In the genomic region with DNA sequence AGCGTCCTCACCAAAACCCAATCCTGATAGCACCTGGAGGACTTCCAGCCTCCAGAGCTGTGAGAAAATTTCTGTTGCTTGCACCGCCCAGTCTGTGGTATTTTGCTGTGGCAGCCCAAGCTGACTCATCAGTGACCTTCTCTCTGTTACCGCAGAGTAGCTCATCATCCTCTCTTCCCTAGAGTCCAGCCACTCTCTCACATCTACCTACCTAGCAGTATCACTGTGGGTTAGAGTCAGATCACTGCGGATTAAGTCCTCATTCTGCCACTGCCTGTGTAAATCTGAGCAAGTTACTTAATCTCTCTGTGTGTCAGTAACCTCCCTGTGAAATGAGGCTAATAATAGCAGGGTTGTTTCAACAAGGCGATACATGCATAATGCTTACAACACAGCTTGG, we compare ENCODE assay signal across 8 cellular contexts. TPM values are rescaled to one million over a fixed set of nuclear protein-coding genes. Genes with fewer than 3 reads are reported as not detected.
DNase-seq lines count a peak whose midpoint lies in the region; ATAC-seq and TF ChIP-seq lines count a peak whose summit lies in the region.

No MANE protein-coding gene starts in this region.

- peak; percentile 58 for DNase-seq in AG04449 (ENCODE audit: low read depth, low spot score)
- DNase-seq in HS-5 (ENCODE audit: low read depth) = peak; percentile 53
- peak; percentile 76 for DNase-seq in activated CD4-positive, alpha-beta T cell treated with anti-CD3 and anti-CD28 coated beads, Interleukin-2, amount 10 ng/mL, durations not matched to agents 24 days and 14 days
- peak; percentile 86 for DNase-seq in fibroblast of the aortic adventitia (ENCODE audit: low read depth)
- peak; percentile 61 for DNase-seq in stimulated activated naive CD8-positive, alpha-beta T cell treated with anti-CD3 and anti-CD28 coated beads, Interleukin-15, Interleukin-2, amounts not matched to agents 100 U/mL and 50 U/mL, for 24 hours
- no peak for DNase-seq in NCI-H2081 (lab: John Stamatoyannopoulos, UW)

- CTCF ChIA-PET in AG04449 (lab: Yijun Ruan, JAX) = interaction anchor here (0.9 to 1.4 kb wide), 4 partner anchors 9 to 467 kb away, joined by 3 to 4 read pairs (median 3); no protein-coding TSS in a partner anchor

- TF ChIP-seq CTCF in AG04449 (IDR thresholded peaks at IDR 0.05; ENCODE audit: insufficient read depth, low read length, missing control alignments) (no peak), fibroblast of the aortic adventitia (IDR thresholded peaks at IDR 0.05; ENCODE audit: insufficient read depth, low read length) (no peak)

- H3K4me3 ChIP-seq in AG04449 (ENCODE audit: low read depth, low read length) (no peak overlapping the region), fibroblast of the aortic adventitia (ENCODE audit: low read depth, low read length) (no peak overlapping the region)

- H3K36me3 Mint-ChIP-seq in activated CD4-positive, alpha-beta T cell treated with anti-CD3 and anti-CD28 coated beads, Interleukin-2, amount 10 ng/mL, durations not matched to agents 24 days and 14 days (ENCODE audit: low read depth) = no peaks in the 10 kb centered on the region

- H3K4me1 Mint-ChIP-seq in activated CD4-positive, alpha-beta T cell treated with anti-CD3 and anti-CD28 coated beads, Interleukin-2, amount 10 ng/mL, durations not matched to agents 24 days and 14 days = peaks cover 26% of the 10 kb centered on the region

- H3K9me3 Mint-ChIP-seq in activated CD4-positive, alpha-beta T cell treated with anti-CD3 and anti-CD28 coated beads, Interleukin-2, amount 10 ng/mL, durations not matched to agents 24 days and 14 days = no peaks in the 10 kb centered on the region

- POLR2A ChIA-PET in AG04449 (lab: Yijun Ruan, JAX) = interaction anchor here (0.9 to 1.4 kb wide), 3 partner anchors 39 to 293 kb away, joined by 3 to 6 read pairs (median 5); partner anchors contain the start of gene HMGB1

- ATAC-seq in GM19395 (IDR thresholded peaks at IDR 0.05; ENCODE audit: unreplicated experiment) (peak; percentile 81), GM19324 (IDR thresholded peaks at IDR 0.05; ENCODE audit: low FRiP score, unreplicated experiment) (no peak)
- peak; percentile 95 for ATAC-seq in stimulated activated naive CD8-positive, alpha-beta T cell treated with anti-CD3 and anti-CD28 coated beads, Interleukin-15, Interleukin-2, amounts not matched to agents 100 U/mL and 50 U/mL, for 24 hours

- no peak overlapping the region for H3K27ac Mint-ChIP-seq in activated CD4-positive, alpha-beta T cell treated with anti-CD3 and anti-CD28 coated beads, Interleukin-2, amount 10 ng/mL, durations not matched to agents 24 days and 14 days

- peaks cover 16% of the 10 kb centered on the region for H3K27me3 Mint-ChIP-seq in activated CD4-positive, alpha-beta T cell treated with anti-CD3 and anti-CD28 coated beads, Interleukin-2, amount 10 ng/mL, durations not matched to agents 24 days and 14 days

- intact Hi-C loops in activated CD4-positive, alpha-beta T cell treated with anti-CD3 and anti-CD28 coated beads, Interleukin-2, amount 10 ng/mL, durations not matched to agents 24 days and 14 days (cut with micrococcal nuclease) = loop anchor here (1.0 to 5.0 kb wide), 3 partner anchors 39 to 445 kb away; partner anchors contain the start of gene USPL1

- no peak overlapping the region for H3K4me3 Mint-ChIP-seq in activated CD4-positive, alpha-beta T cell treated with anti-CD3 and anti-CD28 coated beads, Interleukin-2, amount 10 ng/mL, durations not matched to agents 24 days and 14 days

RNA-seq across cellular contexts. Expression of gene USPL1, which starts 40.3 kb away (rescaled TPM):
- 16.2 and 18.7 TPM in 2 replicates for total RNA-seq in activated CD4-positive, alpha-beta T cell treated with anti-CD3 and anti-CD28 coated beads, Interleukin-2, amount 10 ng/mL, durations not matched to agents 24 days and 14 days
- total RNA-seq in fibroblast of the aortic adventitia (ENCODE audit: low replicate concordance) = 17.0 and 20.3 TPM in 2 replicates

Comparison
In these comparisons a context has a peak if more than half of its experiments do, and no peak if none do; other contexts are left out.
1. DNase-seq: peak in AG04449 (single experiment), HS-5 (single experiment), activated CD4-positive, alpha-beta T cell treated with anti-CD3 and anti-CD28 coated beads, Interleukin-2, amount 10 ng/mL, durations not matched to agents 24 days and 14 days (single experiment), fibroblast of the aortic adventitia (single experiment) and stimulated activated naive CD8-positive, alpha-beta T cell treated with anti-CD3 and anti-CD28 coated beads, Interleukin-15, Interleukin-2, amounts not matched to agents 100 U/mL and 50 U/mL, for 24 hours (single experiment); none in NCI-H2081 (0 of 2).